In genomic region chr6:37222125-37222967, GRCh38 we compare ENCODE assay signal across 1 cellular context.
TF ChIP-seq lines count a peak whose summit lies in the region.

No MANE protein-coding gene starts in this region.

TF ChIP-seq in H1, 55 proteins besides CTCF, POLR2A, EP300 and RAD21 (continued from another document):
- TF ChIP-seq CHD7 (IDR thresholded peaks at IDR 0.05; ENCODE audit: insufficient replicate concordance, low read length) = no peak
- TF ChIP-seq NANOG (IDR thresholded peaks at IDR 0.05; ENCODE audit: insufficient read depth, low read depth, low read length, poor library complexity, severe bottlenecking) = no peak
- TF ChIP-seq SIN3A (conservative IDR thresholded peaks at IDR 0.05 in 1 of 2, IDR thresholded peaks at IDR 0.05 in 1 of 2; ENCODE audit: low read depth in 1 of 2, low read length in 2 of 2) = peak in 1 of 2 experiments; percentile 28; a peak in 2 of 4 replicates
- peak; percentile 17 for TF ChIP-seq TAF7 (optimal IDR thresholded peaks at IDR 0.05; ENCODE audit: borderline replicate concordance, low read depth, low read length)
- peak; percentile 55; the same call in 1 of the 2 replicates for TF ChIP-seq MAX (IDR thresholded peaks at IDR 0.05)
- 0 out of 2 replicates have a peak, but pooled peaks have one; percentile 26 for TF ChIP-seq E2F6 (IDR thresholded peaks at IDR 0.05)
- peak; percentile 81; the same call in 1 of the 2 replicates for TF ChIP-seq TCF12 (IDR thresholded peaks at IDR 0.05; ENCODE audit: low read depth, low read length)
- peak; percentile 78 for TF ChIP-seq KDM4A (IDR thresholded peaks at IDR 0.05; ENCODE audit: low read depth, low read length, severe bottlenecking)
- TF ChIP-seq PHF8 (conservative IDR thresholded peaks at IDR 0.05; ENCODE audit: low read depth, low read length) = peak; percentile 45
- peak; percentile 61 for TF ChIP-seq ASH2L (IDR thresholded peaks at IDR 0.05; ENCODE audit: low read length)
- TF ChIP-seq EGR1 (IDR thresholded peaks at IDR 0.05; ENCODE audit: borderline replicate concordance, low read depth, low read length) = 0 out of 2 replicates have a peak, but pooled peaks have one; percentile 27
- peak; percentile 85; the same call in 1 of the 2 replicates for TF ChIP-seq SP4 (IDR thresholded peaks at IDR 0.05; ENCODE audit: low read length)
- peak in 1 of 2 experiments; percentile 85; a peak in 1 of 4 replicates for TF ChIP-seq HDAC2 (IDR thresholded peaks at IDR 0.05; ENCODE audit: borderline replicate concordance in 1 of 2, low read depth in 2 of 2, low read length in 2 of 2)
- TF ChIP-seq SP1 (IDR thresholded peaks at IDR 0.05; ENCODE audit: low read depth, low read length) = peak; percentile 61; the same call in 1 of the 2 replicates
